Comparison of ENCODE assay signal across 9 cellular contexts in the genomic region with DNA sequence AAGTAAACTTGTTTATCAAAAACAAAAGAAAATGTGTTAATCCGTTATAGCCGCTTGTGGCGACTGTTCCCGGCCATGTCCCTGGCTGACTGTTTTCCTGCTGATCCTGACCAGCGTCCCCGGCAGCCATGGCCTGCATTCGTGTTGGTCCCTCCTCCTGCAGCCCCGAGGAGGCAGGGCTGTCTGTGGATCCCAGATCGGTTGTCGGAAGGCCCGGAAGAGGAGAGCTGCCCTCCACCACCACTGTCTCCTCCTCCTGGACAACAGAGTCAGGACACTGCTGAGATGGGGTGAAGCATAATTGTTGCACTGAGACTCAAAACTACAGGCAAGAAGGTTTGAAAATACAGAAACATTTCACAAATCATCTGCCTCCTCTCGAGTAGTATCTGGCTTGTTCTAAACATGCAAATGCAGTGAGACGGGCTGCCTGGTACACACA. TPM values are rescaled to one million over a fixed set of nuclear protein-coding genes. Genes with fewer than 3 reads are reported as not detected.
A peak's percentile ranks its signal among the peaks of the same experiment; 100 is the strongest.
DNase-seq lines count a peak whose midpoint lies in the region; ATAC-seq and TF ChIP-seq lines count a peak whose summit lies in the region.
"Had no signal": no experiment of that assay in that cellular context is flagged by ENCODE, and none has a peak within 500 bp of the region (broad histone marks: within the 10 kb centered on the region; RNA-seq: fewer than 3 reads in every experiment).

No MANE protein-coding gene starts in this region.

- peak; percentile 49 for DNase-seq in brain pericyte (ENCODE audit: low read depth, low spot score)
- DNase-seq in kidney glomerular epithelial cell (lab: John Stamatoyannopoulos, UW), result peak; percentile 32
- DNase-seq in spleen, result peak; percentile 62
- DNase-seq in GM10248 (ENCODE audit: extremely low spot score), result no peak
- DNase-seq in NCI-H345 treated with DMSO at 0.1 percent for 48 hours (lab: John Stamatoyannopoulos, UW; ENCODE audit: unreplicated experiment), result no peak
- DNase-seq: amygdala had no signal

- peaks cover 0 to 52% (median 27%) of the 10 kb centered on the region in 7 donors for H3K27me3 ChIP-seq in spleen (replicated peaks in 1 of 7)

- H3K27ac ChIP-seq in HEK293 (ENCODE audit: extremely low read depth, low read depth, low read length), result 0 out of 2 replicates have a peak overlapping the region, but pooled peaks have one; percentile 4
- H3K27ac ChIP-seq in spleen, result peak overlapping the region in 5 of 8 donors; percentile 20 to 62 (median 46)

- no peak for ATAC-seq in GM19455 (IDR thresholded peaks at IDR 0.05; ENCODE audit: unreplicated experiment)
- no peak for ATAC-seq in activated CD4-positive, CD25-positive, alpha-beta regulatory T cell treated with anti-CD3 and anti-CD28 coated beads, Interleukin-2, amount 50 U/mL, for 24 hours

- H3K36me3 ChIP-seq in HEK293 (ENCODE audit: control insufficient read depth in 2 of 2, insufficient read depth in 1 of 2, low read length in 2 of 2) (no peaks in the 10 kb centered on the region), spleen (no peaks in the 10 kb centered on the region)

- POLR2A ChIA-PET in HEK293 (lab: Yijun Ruan, JAX), result no interaction called here
- POLR2A ChIA-PET in GM10248 (lab: Yijun Ruan, JAX), result no interaction called here

- H3K9me3 ChIP-seq in HEK293 (ENCODE audit: control insufficient read depth, insufficient read depth, low read depth, low read length) (no peaks in the 10 kb centered on the region), spleen (peaks cover 0 to 1% (median 0%) of the 10 kb centered on the region in 8 donors)

- intact Hi-C loops in spleen (cut with DNase I; ENCODE audit: low total_unique reads), result no loop called here

- TF ChIP-seq CTCF in HEK293 (tag by site-specific recombination; IDR thresholded peaks at IDR 0.05) (no peak), spleen (IDR thresholded peaks at IDR 0.05 in 8 of 11, conservative IDR thresholded peaks at IDR 0.05 in 3 of 11) (peak in 1 of 11 experiments; percentile 7), GM10248 (IDR thresholded peaks at IDR 0.05; ENCODE audit: control extremely low read depth, extremely low read depth, low read depth, missing control alignments) (no peak)

- no peaks in the 10 kb centered on the region for H3K4me1 ChIP-seq in HEK293 (ENCODE audit: control insufficient read depth, insufficient read depth, low read length)
- H3K4me1 ChIP-seq in spleen, result peaks cover 0 to 45% (median 15%) of the 10 kb centered on the region in 6 donors

- CTCF ChIA-PET in HEK293 (lab: Yijun Ruan, JAX), result interaction anchor here (0.9 kb wide), 1 partner anchor 12 kb away, joined by 3 read pairs; no protein-coding TSS in a partner anchor
- CTCF ChIA-PET in GM10248 (lab: Yijun Ruan, JAX), result interaction anchor here (2.8 kb wide), 1 partner anchor 10 kb away, joined by 15 read pairs; no protein-coding TSS in a partner anchor

- H3K4me3 ChIP-seq in HEK293 (ENCODE audit: low read depth, low read length) (no peak overlapping the region), spleen (no peak overlapping the region)

- 20 to 31% (median 26%) methylated on average over 13 of the region's 13 CpGs for WGBS in spleen, 5 donors

- TF ChIP-seq POLR2A in spleen (IDR thresholded peaks at IDR 0.05), result no peak

TF ChIP-seq in HEK293, 187 proteins besides CTCF, POLR2A, EP300 and RAD21:
- TF ChIP-seq ZBTB17 (tag by site-specific recombination; IDR thresholded peaks at IDR 0.05) (peak; percentile 92), ZNF280D (tag by site-specific recombination; IDR thresholded peaks at IDR 0.05) (no peak), SP2 (tag by site-specific recombination; IDR thresholded peaks at IDR 0.05) (0 out of 2 replicates have a peak, but pooled peaks have one; percentile 24), ZSCAN16 (tag by site-specific recombination; IDR thresholded peaks at IDR 0.05) (no peak)

RNA-seq across cellular contexts. Expression of gene MXRA8, which starts 3.6 kb away (rescaled TPM):
- 10 to 100 TPM; 25.9 to 71.7 (median 49.3) TPM for total RNA-seq in spleen
- polyA plus RNA-seq in spleen, result 10 to 100 TPM; 37.9 to 57.5 (median 44.8) TPM

RNA-seq across cellular contexts. Expression of gene DVL1, which starts 12.8 kb away (rescaled TPM):
- total RNA-seq in spleen, result 10 to 100 TPM; 34.4 to 59.1 (median 40.1) TPM
- 10 to 100 TPM; 18.1 to 57.3 (median 27.7) TPM for polyA plus RNA-seq in spleen

RNA-seq across cellular contexts. Expression of gene AURKAIP1, which starts 13.0 kb away (rescaled TPM):
- total RNA-seq in spleen, result 10 to 100 TPM; 61.3 to 85.1 (median 71.7) TPM
- polyA plus RNA-seq in spleen, result 100 to 1,000 TPM; 149 to 174 (median 151) TPM

RNA-seq across cellular contexts. Expression of gene TAS1R3, which starts 30.9 kb away (rescaled TPM):
- 1 to 10 TPM in 6 of 7 donors, under 1 TPM in 1; 0.77 to 5.9 (median 3.0) TPM for total RNA-seq in spleen
- 1 to 10 TPM in 1 of 3 donors, under 1 TPM in 2; 0.23 to 1.6 (median 0.37) TPM for polyA plus RNA-seq in spleen

RNA-seq across cellular contexts. Expression of gene CCNL2, which starts 37.1 kb away (rescaled TPM):
- 100 to 1,000 TPM; 167 to 299 (median 208) TPM for total RNA-seq in spleen
- polyA plus RNA-seq in spleen, result 100 to 1,000 TPM; 111 to 230 (median 199) TPM

Comparison
In these comparisons a context has a peak if more than half of its experiments do, and no peak if none do; other contexts are left out.
1. DNase-seq: peak in brain pericyte (single experiment), kidney glomerular epithelial cell (single experiment) and spleen (single experiment); none in GM10248 (single experiment) and NCI-H345 treated with DMSO at 0.1 percent for 48 hours (single experiment).